In the genomic region with DNA sequence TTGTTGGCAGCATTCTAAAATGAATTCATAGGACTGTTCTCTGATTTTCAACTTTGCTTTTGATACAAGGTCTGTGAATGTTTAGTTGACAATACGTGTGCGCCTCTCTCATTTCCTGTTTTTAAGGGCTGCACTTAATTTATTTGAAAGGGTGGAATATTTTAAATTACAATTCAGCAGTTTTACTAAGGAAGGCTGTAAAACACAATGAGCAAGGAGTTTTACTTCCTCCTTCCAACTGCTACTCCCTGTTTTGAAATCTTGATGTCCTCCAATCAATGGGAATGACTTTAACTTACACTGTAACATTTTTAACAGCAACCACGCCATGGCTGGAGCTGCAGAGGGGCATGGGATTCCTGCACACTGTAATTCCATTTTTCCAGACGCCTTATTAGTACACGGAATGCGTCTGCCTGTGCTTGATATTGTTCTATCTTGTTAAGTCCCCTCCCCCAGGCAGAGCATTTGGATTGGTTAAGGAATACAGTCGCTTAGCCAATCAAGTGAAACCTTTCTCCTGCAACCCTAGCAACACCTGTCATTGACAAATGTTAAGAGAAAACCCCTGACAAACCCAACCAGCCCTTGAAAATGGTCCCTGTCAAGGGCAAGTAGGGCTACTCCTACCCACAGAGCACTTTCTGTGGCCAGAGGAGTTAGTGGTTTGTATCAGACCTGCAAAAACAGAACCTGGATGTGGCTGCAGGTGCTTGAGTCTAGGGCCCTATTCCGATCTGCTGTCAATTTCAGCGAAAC, we compare ENCODE assay signal across 8 cellular contexts. TPM values are rescaled to one million over a fixed set of nuclear protein-coding genes. Genes with fewer than 3 reads are reported as not detected.
DNase-seq lines count a peak whose midpoint lies in the region; ATAC-seq and TF ChIP-seq lines count a peak whose summit lies in the region.

No MANE protein-coding gene starts in this region.

- H3K4me1 Mint-ChIP-seq in T-helper 2 cell treated with Interferon-gamma antibody and Interleukin-4, amounts not matched to agents 5 μg/mL and 100 μg/mL, for 36 hours (ENCODE audit: low read depth): peaks cover 26% of the 10 kb centered on the region
- peaks cover 24% of the 10 kb centered on the region for H3K4me1 Mint-ChIP-seq in Calu3 (ENCODE audit: low read depth, unreplicated experiment)

- no peak overlapping the region for H3K4me3 ChIP-seq in BE2C (ENCODE audit: low read depth, low read length)
- H3K4me3 ChIP-seq in left lung: no peak overlapping the region

- no peaks in the 10 kb centered on the region for H3K27me3 ChIP-seq in BE2C
- no peaks in the 10 kb centered on the region for H3K27me3 ChIP-seq in left lung

- BruUV-seq in Calu3 (replicated peaks; lab: Mats Ljungman, UMichigan): no TSS peak

- H3K4me3 Mint-ChIP-seq in T-helper 2 cell treated with Interferon-gamma antibody and Interleukin-4, amounts not matched to agents 5 μg/mL and 100 μg/mL, for 36 hours: peak overlapping the region; percentile 37
- H3K4me3 Mint-ChIP-seq in Calu3 (ENCODE audit: low read depth, unreplicated experiment): no peak overlapping the region

- H3K27me3 Mint-ChIP-seq in T-helper 2 cell treated with Interferon-gamma antibody and Interleukin-4, amounts not matched to agents 5 μg/mL and 100 μg/mL, for 36 hours (ENCODE audit: low read depth): peaks cover 10% of the 10 kb centered on the region
- no peaks in the 10 kb centered on the region for H3K27me3 Mint-ChIP-seq in Calu3 (ENCODE audit: unreplicated experiment)

- H3K9me3 ChIP-seq in BE2C (no peaks in the 10 kb centered on the region), left lung (no peaks in the 10 kb centered on the region)

- H3K36me3 Mint-ChIP-seq in T-helper 2 cell treated with Interferon-gamma antibody and Interleukin-4, amounts not matched to agents 5 μg/mL and 100 μg/mL, for 36 hours (ENCODE audit: low read depth): no peaks in the 10 kb centered on the region
- no peaks in the 10 kb centered on the region for H3K36me3 Mint-ChIP-seq in Calu3 (ENCODE audit: insufficient read depth, unreplicated experiment)

- peak overlapping the region in 1 of 2 donors; percentile 76 for H3K27ac ChIP-seq in left lung

- CTCF ChIA-PET in Calu3 (lab: Charles Lee): no interaction called here

- H3K4me1 ChIP-seq in BE2C (no peaks in the 10 kb centered on the region), left lung (peaks cover 9 to 63% of the 10 kb centered on the region in 2 donors)

- no peaks in the 10 kb centered on the region for H3K9me3 Mint-ChIP-seq in T-helper 2 cell treated with Interferon-gamma antibody and Interleukin-4, amounts not matched to agents 5 μg/mL and 100 μg/mL, for 36 hours
- no peaks in the 10 kb centered on the region for H3K9me3 Mint-ChIP-seq in Calu3 (ENCODE audit: low read depth, unreplicated experiment)

- intact Hi-C loops in left lung (cut with DNase I): no loop called here
- intact Hi-C loops in posterior cingulate gyrus (cut with DNase I): no loop called here
- intact Hi-C loops in Calu3 (cut with micrococcal nuclease; ENCODE audit: unreplicated experiment): no loop called here

- H3K27ac Mint-ChIP-seq in T-helper 2 cell treated with Interferon-gamma antibody and Interleukin-4, amounts not matched to agents 5 μg/mL and 100 μg/mL, for 36 hours: no peak overlapping the region
- H3K27ac Mint-ChIP-seq in Calu3 (ENCODE audit: unreplicated experiment): no peak overlapping the region

- DNase-seq in BE2C (peak; percentile 58), GM19240 (ENCODE audit: insufficient read length, low spot score) (peak; percentile 73), left lung (no peak), hepatic stellate cell (ENCODE audit: low spot score) (no peak), posterior cingulate gyrus (no peak), Calu3 (no peak)
- DNase-seq in T-helper 2 cell treated with Interferon-gamma antibody and Interleukin-4, amounts not matched to agents 5 μg/mL and 100 μg/mL, for 36 hours (ENCODE audit: low spot score): no peak

- TF ChIP-seq CTCF in BE2C (IDR thresholded peaks at IDR 0.05; ENCODE audit: low read depth, low read length): no peak
- TF ChIP-seq CTCF in left lung (IDR thresholded peaks at IDR 0.05): no peak
- no peak for TF ChIP-seq CTCF in Calu3 (IDR thresholded peaks at IDR 0.05; ENCODE audit: unreplicated experiment)

- H3K36me3 ChIP-seq in BE2C (no peaks in the 10 kb centered on the region), left lung (no peaks in the 10 kb centered on the region)

- peak; percentile 98 for ATAC-seq in HG03139 (IDR thresholded peaks at IDR 0.05; ENCODE audit: unreplicated experiment)
- peak; percentile 2 for ATAC-seq in left lung

RNA-seq across cellular contexts. Expression of gene ZSWIM6, which starts 12.5 kb away (rescaled TPM):
- 7.5 TPM for polyA plus RNA-seq in BE2C (2012; ENCODE audit: insufficient read depth, insufficient read length, low read depth)
- total RNA-seq in left lung: 10 to 100 TPM; 17.5 to 20.3 TPM
- total RNA-seq in Calu3 (2022): 13.2 and 14.7 TPM in 2 replicates

Comparison
In these comparisons a context has a peak if more than half of its experiments do, and no peak if none do; other contexts are left out.
1. DNase-seq: peak in BE2C (single experiment) and GM19240 (single experiment); none in T-helper 2 cell treated with Interferon-gamma antibody and Interleukin-4, amounts not matched to agents 5 μg/mL and 100 μg/mL, for 36 hours (single experiment), left lung (0 of 2), hepatic stellate cell (single experiment), posterior cingulate gyrus (0 of 10) and Calu3 (single experiment).